ENCODE assay signal across 8 cellular contexts in the genomic region with DNA sequence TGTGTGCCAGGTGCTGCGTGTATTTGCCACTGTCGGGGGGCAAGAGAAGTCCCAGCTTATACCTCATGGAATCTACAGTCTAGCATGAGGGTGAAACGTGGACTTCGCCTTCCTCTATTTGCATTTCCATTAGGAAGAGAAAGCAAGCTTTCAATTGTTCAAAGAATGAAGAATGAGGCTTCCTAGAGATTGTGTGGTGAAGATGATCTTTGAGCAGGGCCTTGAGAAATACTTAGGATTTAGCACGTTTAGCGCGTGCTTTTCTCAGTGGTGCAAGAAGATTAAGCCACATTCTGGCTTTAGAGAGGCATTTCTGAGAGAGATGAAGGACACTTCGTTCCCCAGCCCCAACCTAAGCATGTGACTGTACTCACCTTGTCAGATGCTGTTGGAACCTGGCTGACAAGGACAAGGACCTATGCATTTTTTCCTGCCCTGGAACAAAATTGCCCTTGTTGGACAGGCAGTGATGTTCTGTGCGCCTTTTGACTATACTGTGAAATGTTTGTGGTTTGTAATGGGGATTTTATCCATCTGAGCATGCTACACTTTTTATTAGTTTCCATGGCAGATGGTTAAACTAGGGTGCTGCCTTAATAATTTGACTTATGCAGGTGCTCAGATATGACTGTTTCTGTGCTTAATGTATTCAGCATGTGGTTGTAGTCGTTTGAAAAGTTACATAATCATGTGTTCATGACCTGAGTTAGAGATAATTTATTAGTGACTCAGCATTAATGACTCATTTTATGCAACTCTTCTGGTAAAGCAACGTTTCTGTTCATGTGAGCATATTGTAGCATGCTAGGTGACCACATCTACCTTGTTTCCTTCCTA. TPM values are rescaled to one million over a fixed set of nuclear protein-coding genes. Genes with fewer than 3 reads are reported as not detected.
A peak's percentile ranks its signal among the peaks of the same experiment; 100 is the strongest.
DNase-seq lines count a peak whose midpoint lies in the region; ATAC-seq, FAIRE-seq and TF ChIP-seq lines count a peak whose summit lies in the region.

No MANE protein-coding gene starts in this region.

- H2BK20ac ChIP-seq in IMR-90 (ENCODE audit: low read depth, low read length), result no peak overlapping the region

- no peak overlapping the region for H3K4me2 ChIP-seq in IMR-90 (ENCODE audit: low read depth, low read length)

- H2AK5ac ChIP-seq in IMR-90 (ENCODE audit: low read depth, low read length), result 0 out of 2 replicates have a peak overlapping the region, but pooled peaks have one; percentile 35

- no peak for TF ChIP-seq CTCF in IMR-90 (conservative IDR thresholded peaks at IDR 0.05; ENCODE audit: low read depth, low read length)

- no peak for FAIRE-seq in urothelium cell line (lab: Jason Lieb, UNC)

- no peak overlapping the region for H3K18ac ChIP-seq in IMR-90 (ENCODE audit: low read depth, low read length)

- WGBS in IMR-90 (ENCODE audit: extremely low coverage in 2 of 2, insufficient read length in 1 of 2), 2 experiments, result no CpG with 5 or more reads among the region's 11 CpGs

- no peak overlapping the region for H2BK15ac ChIP-seq in IMR-90 (ENCODE audit: low read depth, low read length)

- peaks cover 11% of the 10 kb centered on the region for H3K4me1 ChIP-seq in IMR-90 (ENCODE audit: control insufficient read depth, insufficient read depth, low read length)

- no peak overlapping the region for H3K4ac ChIP-seq in IMR-90 (ENCODE audit: low read depth, low read length)

- in situ Hi-C loops in IMR-90 (cut with MboI; ENCODE audit: low sequenced_read_pairs), result no loop called here

- peaks cover 31 to 36% of the 10 kb centered on the region in 2 donors for H3K4me1 Mint-ChIP-seq in natural killer cell treated with Interleukin-12 subunit alpha and Interleukin-12 subunit beta and Interleukin-15 and Interleukin-18, amount 100 ng/mL, for 72 hours (ENCODE audit: low read depth in 2 of 2)

- H4K91ac ChIP-seq in IMR-90 (ENCODE audit: insufficient read depth, low read depth, low read length), result no peak overlapping the region

- TF ChIP-seq POLR2A in IMR-90 (IDR thresholded peaks at IDR 0.05; ENCODE audit: low read depth, low read length), result no peak

- H3K56ac ChIP-seq in IMR-90 (ENCODE audit: extremely low read depth, insufficient read depth, low read length), result no peak overlapping the region

- H3K36me3 ChIP-seq in IMR-90 (ENCODE audit: control insufficient read depth, insufficient read depth, low read length), result no peaks in the 10 kb centered on the region

- no peak overlapping the region for H3K4me3 Mint-ChIP-seq in natural killer cell treated with Interleukin-12 subunit alpha and Interleukin-12 subunit beta and Interleukin-15 and Interleukin-18, amount 100 ng/mL, for 72 hours

- CTCF ChIA-PET in IMR-90 (lab: Yijun Ruan, JAX), result no interaction called here

- no peaks in the 10 kb centered on the region for H3K9me3 Mint-ChIP-seq in natural killer cell treated with Interleukin-12 subunit alpha and Interleukin-12 subunit beta and Interleukin-15 and Interleukin-18, amount 100 ng/mL, for 72 hours

- H4K8ac ChIP-seq in IMR-90 (ENCODE audit: low read depth in 2 of 2, low read length in 2 of 2), result no peak overlapping the region

- H2BK5ac ChIP-seq in IMR-90 (ENCODE audit: low read depth, low read length, poor library complexity, severe bottlenecking), result no peak overlapping the region

- H2BK120ac ChIP-seq in IMR-90 (ENCODE audit: low read depth, low read length), result no peak overlapping the region

- H3K23ac ChIP-seq in IMR-90 (ENCODE audit: low read depth, low read length), result no peak overlapping the region

- POLR2A ChIA-PET in IMR-90 (lab: Charles Lee; ENCODE audit: unreplicated experiment), result no interaction called here

- H2AFZ ChIP-seq in IMR-90 (replicated peaks; ENCODE audit: low read length, poor library complexity), result no peak overlapping the region

- H2AK9ac ChIP-seq in IMR-90 (replicated peaks; ENCODE audit: low read depth, low read length, poor library complexity), result no peak overlapping the region

- H3K9me3 ChIP-seq in IMR-90 (ENCODE audit: control insufficient read depth, insufficient read depth, low read length), result no peaks in the 10 kb centered on the region

- DNase-seq in IMR-90 (peak; percentile 81), epithelial cell of prostate (ENCODE audit: low read depth, low spot score) (peak; percentile 67), urothelium cell line (ENCODE audit: low spot score) (peak; percentile 31), NCI-H146 (lab: John Stamatoyannopoulos, UW) (no peak)
- DNase-seq in stimulated activated CD4-positive, alpha-beta T cell treated with anti-CD3 and anti-CD28 coated beads, Interleukin-4, amount 100 ng/mL, for 24 hours, result no peak
- no peak for DNase-seq in natural killer cell treated with Interleukin-12 subunit alpha and Interleukin-12 subunit beta and Interleukin-15 and Interleukin-18, amount 100 ng/mL, for 72 hours (ENCODE audit: low spot score)

- H4K5ac ChIP-seq in IMR-90 (ENCODE audit: low read depth, low read length), result no peak overlapping the region

- H3K36me3 Mint-ChIP-seq in natural killer cell treated with Interleukin-12 subunit alpha and Interleukin-12 subunit beta and Interleukin-15 and Interleukin-18, amount 100 ng/mL, for 72 hours, result peaks cover 6% of the 10 kb centered on the region

- no peak overlapping the region for H3K14ac ChIP-seq in IMR-90 (replicated peaks; ENCODE audit: low read depth, low read length)

- H3K9me1 ChIP-seq in IMR-90 (ENCODE audit: insufficient read depth, low read length), result peaks cover 15% of the 10 kb centered on the region

- no peak overlapping the region for H3K27ac ChIP-seq in IMR-90 (ENCODE audit: insufficient read depth, low read length)
- H3K27ac ChIP-seq in epithelial cell of prostate, result no peak overlapping the region

- intact Hi-C loops in IMR-90 (cut with micrococcal nuclease), result no loop called here

- H3K4me3 ChIP-seq in IMR-90 (ENCODE audit: insufficient read depth, low read depth, low read length), result no peak overlapping the region

- no peak for TF ChIP-seq RAD21 in IMR-90 (IDR thresholded peaks at IDR 0.05; ENCODE audit: low read length)

- H3K9ac ChIP-seq in IMR-90 (ENCODE audit: low read depth, low read length), result no peak overlapping the region

- no TSS peak for BruUV-seq in IMR-90 (replicated peaks; lab: Mats Ljungman, UMichigan)

- peaks cover 17% of the 10 kb centered on the region for H4K20me1 ChIP-seq in IMR-90 (ENCODE audit: insufficient read depth, low read length)

- ATAC-seq in GM18498 (IDR thresholded peaks at IDR 0.05; ENCODE audit: unreplicated experiment), result peak; percentile 69
- peak; percentile 57 for ATAC-seq in GM21737 (IDR thresholded peaks at IDR 0.05; ENCODE audit: unreplicated experiment)
- peak; percentile 60 for ATAC-seq in IMR-90 (ENCODE audit: low read depth)
- ATAC-seq in natural killer cell treated with Interleukin-12 subunit alpha and Interleukin-12 subunit beta and Interleukin-15 and Interleukin-18, amount 100 ng/mL, for 72 hours, result no peak

- no peaks in the 10 kb centered on the region for H3K27me3 Mint-ChIP-seq in natural killer cell treated with Interleukin-12 subunit alpha and Interleukin-12 subunit beta and Interleukin-15 and Interleukin-18, amount 100 ng/mL, for 72 hours

- peaks cover 21 to 49% of the 10 kb centered on the region in 2 experiments for H3K79me1 ChIP-seq in IMR-90 (ENCODE audit: low read depth in 1 of 2, low read length in 2 of 2)

- H3K27me3 ChIP-seq in IMR-90 (ENCODE audit: control insufficient read depth, insufficient read depth, low read length), result no peaks in the 10 kb centered on the region

- H3K27ac Mint-ChIP-seq in natural killer cell treated with Interleukin-12 subunit alpha and Interleukin-12 subunit beta and Interleukin-15 and Interleukin-18, amount 100 ng/mL, for 72 hours, result no peak overlapping the region

- dilution Hi-C loops in IMR-90 (cut with HindIII; ENCODE audit: low sequenced_read_pairs, unreplicated experiment), result no loop called here

TF ChIP-seq in IMR-90, 13 proteins besides CTCF, POLR2A, EP300 and RAD21:
- TF ChIP-seq MAFK (IDR thresholded peaks at IDR 0.05; ENCODE audit: low read depth, low read length) (peak; percentile 95), MAZ (IDR thresholded peaks at IDR 0.05; ENCODE audit: borderline replicate concordance, low read depth, low read length) (no peak), CEBPB (IDR thresholded peaks at IDR 0.05; ENCODE audit: low read depth, low read length) (peak; percentile 66), FOS (IDR thresholded peaks at IDR 0.05; ENCODE audit: low read depth, low read length) (peak; percentile 83), NFE2L2 (IDR thresholded peaks at IDR 0.05; ENCODE audit: low read depth, low read length) (peak; percentile 98)

RNA-seq across cellular contexts. Expression of gene TULP4, which starts 10.7 kb away (rescaled TPM):
- 30.6 and 51.9 TPM in 2 replicates for total RNA-seq in IMR-90 (2012; rRNA removed)
- polyA plus RNA-seq in IMR-90 (2012; rRNA removed), result 7.3 and 8.1 TPM in 2 replicates
- polyA plus RNA-seq in IMR-90 (2012; cell fraction: cytosol; rRNA removed), result 1.8 and 3.7 TPM in 2 replicates
- polyA plus RNA-seq in IMR-90 (2012; cell fraction: nucleus; rRNA removed; ENCODE audit: low replicate concordance), result 5.3 and 6.1 TPM in 2 replicates
- 10 to 100 TPM; 16.5 to 30.4 TPM for total RNA-seq in natural killer cell treated with Interleukin-12 subunit alpha and Interleukin-12 subunit beta and Interleukin-15 and Interleukin-18, amount 100 ng/mL, for 72 hours

Comparison
In these comparisons a context has a peak if more than half of its experiments do, and no peak if none do; other contexts are left out.
1. ATAC-seq: peak in GM18498 (single experiment), GM21737 (single experiment) and IMR-90 (single experiment); none in natural killer cell treated with Interleukin-12 subunit alpha and Interleukin-12 subunit beta and Interleukin-15 and Interleukin-18, amount 100 ng/mL, for 72 hours (0 of 2).
2. DNase-seq: peak in IMR-90 (single experiment), epithelial cell of prostate (single experiment) and urothelium cell line (single experiment); none in stimulated activated CD4-positive, alpha-beta T cell treated with anti-CD3 and anti-CD28 coated beads, Interleukin-4, amount 100 ng/mL, for 24 hours (single experiment), NCI-H146 (single experiment) and natural killer cell treated with Interleukin-12 subunit alpha and Interleukin-12 subunit beta and Interleukin-15 and Interleukin-18, amount 100 ng/mL, for 72 hours (single experiment).